9 cellular contexts compared by ENCODE assay signal in genomic region chr3:134308350-134308891, GRCh38. TPM values are rescaled to one million over a fixed set of nuclear protein-coding genes. Genes with fewer than 3 reads are reported as not detected.
DNase-seq lines count a peak whose midpoint lies in the region; TF ChIP-seq lines count a peak whose summit lies in the region.
"Had no signal": no experiment of that assay in that cellular context is flagged by ENCODE, and none has a peak within 500 bp of the region (broad histone marks: within the 10 kb centered on the region; RNA-seq: fewer than 3 reads in every experiment).

No MANE protein-coding gene starts in this region.

- POLR2A ChIA-PET in PC-9 (lab: Charles Lee; ENCODE audit: unreplicated experiment): interaction anchor here (0.5 to 0.8 kb wide), 3 partner anchors 23 to 96 kb away, joined by 3 to 11 read pairs (median 10); no protein-coding TSS in a partner anchor

- no peak overlapping the region for H3K4me3 ChIP-seq in PC-9
- H3K4me3 ChIP-seq: BLaER1 treated with 17β-estradiol and CSF1 and Interleukin-3, amounts not matched to agents 10 nM and 100 nM had no signal

- no peaks in the 10 kb centered on the region for H3K36me3 ChIP-seq in PC-9 (ENCODE audit: low read depth)
- H3K36me3 ChIP-seq: BLaER1 treated with 17β-estradiol and CSF1 and Interleukin-3, amounts not matched to agents 10 nM and 100 nM had no signal

- peak overlapping the region; percentile 88 for H3K27ac Mint-ChIP-seq in nephron progenitor cell

- H3K4me1 Mint-ChIP-seq in nephron progenitor cell: peaks cover 43% of the 10 kb centered on the region

- no peak overlapping the region for H3K4me3 Mint-ChIP-seq in nephron progenitor cell

- no peaks in the 10 kb centered on the region for H3K9me3 Mint-ChIP-seq in nephron progenitor cell

- intact Hi-C loops in PC-9 (cut with micrococcal nuclease; ENCODE audit: unreplicated experiment): loop anchor here (1.0 to 10.0 kb wide), 7 partner anchors 95 to 1584 kb away; partner anchors contain the start of gene NPHP3

- H3K4me1 ChIP-seq in PC-9 (replicated peaks; ENCODE audit: insufficient read depth): peaks cover 52% of the 10 kb centered on the region

- peaks cover 13% of the 10 kb centered on the region for H3K27me3 Mint-ChIP-seq in nephron progenitor cell (ENCODE audit: low read depth, poor library complexity)

- no peaks in the 10 kb centered on the region for H3K27me3 ChIP-seq in PC-9 (ENCODE audit: insufficient read depth, low read depth)

- TF ChIP-seq CTCF in PC-9 (conservative IDR thresholded peaks at IDR 0.05) (peak; percentile 99), nephron progenitor cell (IDR thresholded peaks at IDR 0.05) (peak; percentile 100)

- no TSS peak for BruUV-seq in PC-9 (replicated peaks; lab: Mats Ljungman, UMichigan)

- no peaks in the 10 kb centered on the region for H4K20me1 ChIP-seq in PC-9 (ENCODE audit: insufficient read depth)
- H4K20me1 ChIP-seq: BLaER1 treated with 17β-estradiol and CSF1 and Interleukin-3, amounts not matched to agents 10 nM and 100 nM had no signal

- peak overlapping the region; percentile 96 for H3K4me2 ChIP-seq in PC-9

- H2AFZ ChIP-seq in PC-9: no peak overlapping the region

- H3K36me3 Mint-ChIP-seq in nephron progenitor cell (ENCODE audit: low read depth): no peaks in the 10 kb centered on the region

- CTCF ChIA-PET in PC-9 (lab: Charles Lee): interaction anchor here (0.6 to 2.0 kb wide), 8 partner anchors 49 to 174 kb away, joined by 3 to 12 read pairs (median 4); no protein-coding TSS in a partner anchor

- DNase-seq in NCI-H510A treated with DMSO at 0.1 percent for 48 hours (lab: John Stamatoyannopoulos, UW) (peak; percentile 84), NCI-H510A (lab: John Stamatoyannopoulos, UW) (no peak), HuH-7 (ENCODE audit: low spot score) (peak; percentile 82), PC-9 (peak; percentile 74 to 88), fibroblast of gingiva (ENCODE audit: low read depth) (peak; percentile 85), nephron progenitor cell (peak; percentile 89)
- DNase-seq in activated T-cell treated with anti-CD3 and anti-CD28 coated beads, Interleukin-2, amount 50 U/mL, for 48 hours: peak; percentile 85 to 87
- DNase-seq in stimulated activated naive CD4-positive, alpha-beta T cell (lab: John Stamatoyannopoulos, UW): peak; percentile 42 to 78 (median 62)

- H3K79me2 ChIP-seq in PC-9 (ENCODE audit: low read depth): peaks cover under 1% of the 10 kb centered on the region

- peaks cover 32% of the 10 kb centered on the region for H3F3A ChIP-seq in PC-9 (ENCODE audit: insufficient read depth, low read depth)

- no peaks in the 10 kb centered on the region for H3K9me2 ChIP-seq in PC-9 (ENCODE audit: insufficient read depth)

- no peaks in the 10 kb centered on the region for H3K9me3 ChIP-seq in PC-9 (ENCODE audit: insufficient read depth, low read depth)
- H3K9me3 ChIP-seq: BLaER1 treated with 17β-estradiol and CSF1 and Interleukin-3, amounts not matched to agents 10 nM and 100 nM had no signal

- H3K27ac ChIP-seq in PC-9: peak overlapping the region; percentile 98
- H3K27ac ChIP-seq: BLaER1 treated with 17β-estradiol and CSF1 and Interleukin-3, amounts not matched to agents 10 nM and 100 nM had no signal

RNA-seq across cellular contexts. Expression of gene RYK, which starts 57.8 kb away (rescaled TPM):
- 74.6 and 93.7 TPM in 2 replicates for total RNA-seq in PC-9 (2021)
